Comparison of ENCODE assay signal across 19 cellular contexts in genomic region chr1:104358621-104359020, GRCh38.
"Had no signal": no experiment of that assay in that cellular context is flagged by ENCODE, and none has a peak within 500 bp of the region (broad histone marks: within the 10 kb centered on the region; RNA-seq: fewer than 3 reads in every experiment).

No MANE protein-coding gene starts in this region.

- DNase-seq: natural killer cell; occipital lobe; ovary; posterior cingulate gyrus; psoas muscle; right cardiac atrium; right lobe of liver; sigmoid colon; small intestine; stimulated activated CD4-positive, alpha-beta T cell treated with anti-CD3 and anti-CD28 coated beads, Interleukin-15, amount 100 ng/mL, for 24 hours; stimulated activated CD4-positive, alpha-beta T cell treated with anti-CD3 and anti-CD28 coated beads, Interleukin-2, amount 100 ng/mL, for 24 hours; stimulated activated CD4-positive, alpha-beta T cell treated with anti-CD3 and anti-CD28 coated beads, Interleukin-2, amount 100 ng/mL, for 48 hours; stimulated activated CD4-positive, alpha-beta T cell treated with anti-CD3 and anti-CD28 coated beads, Interleukin-4, amount 100 ng/mL, for 24 hours; stimulated activated naive B cell treated with anti-CD40 and anti-IgM and Interleukin-4, amounts not matched to agents 10 μg/mL and 1 μg/mL and 100 μg/mL, for 72 hours; stimulated activated naive CD4-positive, alpha-beta T cell treated with Interleukin-2 at 50 U/mL for 16 hours; stomach; thyroid gland; trophoblast cell; upper lobe of left lung had no signal
